ENCODE assay signal across 24 cellular contexts in genomic region chr7:98995111-98995510, GRCh38.
"Had no signal": no experiment of that assay in that cellular context is flagged by ENCODE, and none has a peak within 500 bp of the region (broad histone marks: within the 10 kb centered on the region; RNA-seq: fewer than 3 reads in every experiment).

No MANE protein-coding gene starts in this region.

- ATAC-seq: activated CD4-positive, alpha-beta T cell treated with anti-CD3 and anti-CD28 coated beads for 36 hours; activated CD8-positive, alpha-beta memory T cell treated with anti-CD3 and anti-CD28 coated beads, Interleukin-2, amount 10 ng/mL, durations not matched to agents 7 days and 5 days; activated CD8-positive, alpha-beta T cell treated with anti-CD3 and anti-CD28 coated beads, Interleukin-2, amount 10 ng/mL, durations not matched to agents 7 days and 5 days; activated naive CD8-positive, alpha-beta T cell treated with anti-CD3 and anti-CD28 coated beads, Interleukin-2, amount 50 U/mL, for 24 hours; body of pancreas had no signal

- H3K27me3 ChIP-seq: adrenal gland, body of pancreas, esophagus squamous epithelium had no signal

- H3K4me3 ChIP-seq: adrenal gland, body of pancreas, esophagus squamous epithelium had no signal

- H3K4me1 ChIP-seq: adrenal gland, body of pancreas, esophagus squamous epithelium had no signal

- H3K4me1 Mint-ChIP-seq: activated naive CD4-positive, alpha-beta T cell treated with anti-CD3 and anti-CD28 coated beads, Interleukin-2, amount 50 U/mL, for 24 hours had no signal

- H3K27ac Mint-ChIP-seq: activated CD4-positive, alpha-beta T cell treated with anti-CD3 and anti-CD28 coated beads, Interleukin-2, amount 10 ng/mL, durations not matched to agents 24 days and 14 days; activated CD8-positive, alpha-beta memory T cell treated with anti-CD3 and anti-CD28 coated beads, Interleukin-2, amount 10 ng/mL, durations not matched to agents 7 days and 5 days; activated naive CD4-positive, alpha-beta T cell treated with anti-CD3 and anti-CD28 coated beads for 36 hours; activated naive CD4-positive, alpha-beta T cell treated with anti-CD3 and anti-CD28 coated beads, Interleukin-2, amount 50 U/mL, for 24 hours had no signal

- H3K27ac ChIP-seq: adrenal gland, body of pancreas, epithelial cell of prostate, esophagus squamous epithelium had no signal

- DNase-seq: activated CD4-positive, alpha-beta memory T cell treated with anti-CD3 and anti-CD28 coated beads for 36 hours; activated CD4-positive, alpha-beta T cell treated with anti-CD3 and anti-CD28 coated beads for 36 hours; activated CD4-positive, alpha-beta T cell treated with anti-CD3 and anti-CD28 coated beads, Interleukin-2, amount 10 ng/mL, durations not matched to agents 24 days and 14 days; activated CD4-positive, CD25-positive, alpha-beta regulatory T cell; activated CD4-positive, CD25-positive, alpha-beta regulatory T cell treated with anti-CD3 and anti-CD28 coated beads, Interleukin-2, amount 50 U/mL, for 72 hours; activated CD8-positive, alpha-beta memory T cell treated with anti-CD3 and anti-CD28 coated beads, Interleukin-2, amount 10 ng/mL, durations not matched to agents 7 days and 5 days; activated CD8-positive, alpha-beta memory T cell treated with anti-CD3 and anti-CD28 coated beads, Interleukin-2, amount 50 U/mL, for 4 hours; activated CD8-positive, alpha-beta T cell treated with anti-CD3 and anti-CD28 coated beads, Interleukin-2, amount 10 ng/mL, durations not matched to agents 7 days and 5 days; activated effector memory CD4-positive, alpha-beta T cell treated with Interleukin-2 at 50 U/mL for 16 hours; activated naive CD4-positive, alpha-beta T cell treated with anti-CD3 and anti-CD28 coated beads for 36 hours; activated naive CD8-positive, alpha-beta T cell treated with anti-CD3 and anti-CD28 coated beads for 36 hours; activated naive CD8-positive, alpha-beta T cell treated with anti-CD3 and anti-CD28 coated beads, Interleukin-2, amount 50 U/mL, for 24 hours; activated T-cell treated with anti-CD3 and anti-CD28 coated beads, Interleukin-2, amount 50 U/mL, for 24 hours; activated T-cell treated with anti-CD3 and anti-CD28 coated beads, Interleukin-2, amount 50 U/mL, for 72 hours; amygdala; body of pancreas; central memory CD4-positive, alpha-beta T cell; effector CD8-positive, alpha-beta T cell; esophagus squamous epithelium; foreskin melanocyte; T-helper 2 cell had no signal

- H3K4me3 Mint-ChIP-seq: activated CD4-positive, alpha-beta memory T cell treated with anti-CD3 and anti-CD28 coated beads for 36 hours; activated CD4-positive, alpha-beta T cell treated with anti-CD3 and anti-CD28 coated beads for 36 hours; activated CD4-positive, alpha-beta T cell treated with anti-CD3 and anti-CD28 coated beads, Interleukin-2, amount 10 ng/mL, durations not matched to agents 24 days and 14 days; activated CD8-positive, alpha-beta memory T cell treated with anti-CD3 and anti-CD28 coated beads, Interleukin-2, amount 10 ng/mL, durations not matched to agents 7 days and 5 days; activated CD8-positive, alpha-beta T cell treated with anti-CD3 and anti-CD28 coated beads, Interleukin-2, amount 10 ng/mL, durations not matched to agents 7 days and 5 days; activated naive CD4-positive, alpha-beta T cell treated with anti-CD3 and anti-CD28 coated beads for 36 hours; activated naive CD4-positive, alpha-beta T cell treated with anti-CD3 and anti-CD28 coated beads, Interleukin-2, amount 50 U/mL, for 24 hours; activated naive CD8-positive, alpha-beta T cell treated with anti-CD3 and anti-CD28 coated beads, Interleukin-2, amount 50 U/mL, for 24 hours; activated T-cell treated with anti-CD3 and anti-CD28 coated beads, Interleukin-2, amount 50 U/mL, for 24 hours; activated T-cell treated with anti-CD3 and anti-CD28 coated beads, Interleukin-2, amount 50 U/mL, for 72 hours had no signal

- H3K9me3 Mint-ChIP-seq: activated CD4-positive, alpha-beta memory T cell treated with anti-CD3 and anti-CD28 coated beads for 36 hours; activated CD4-positive, alpha-beta T cell treated with anti-CD3 and anti-CD28 coated beads, Interleukin-2, amount 10 ng/mL, durations not matched to agents 24 days and 14 days; activated naive CD4-positive, alpha-beta T cell treated with anti-CD3 and anti-CD28 coated beads for 36 hours; activated naive CD4-positive, alpha-beta T cell treated with anti-CD3 and anti-CD28 coated beads, Interleukin-2, amount 50 U/mL, for 24 hours; activated naive CD8-positive, alpha-beta T cell treated with anti-CD3 and anti-CD28 coated beads for 36 hours; activated naive CD8-positive, alpha-beta T cell treated with anti-CD3 and anti-CD28 coated beads, Interleukin-2, amount 50 U/mL, for 24 hours; activated T-cell treated with anti-CD3 and anti-CD28 coated beads, Interleukin-2, amount 50 U/mL, for 24 hours; activated T-cell treated with anti-CD3 and anti-CD28 coated beads, Interleukin-2, amount 50 U/mL, for 72 hours had no signal

- H3K27me3 Mint-ChIP-seq: activated CD4-positive, alpha-beta memory T cell treated with anti-CD3 and anti-CD28 coated beads for 36 hours; activated CD4-positive, alpha-beta T cell treated with anti-CD3 and anti-CD28 coated beads for 36 hours; activated CD4-positive, alpha-beta T cell treated with anti-CD3 and anti-CD28 coated beads, Interleukin-2, amount 10 ng/mL, durations not matched to agents 24 days and 14 days; activated CD8-positive, alpha-beta memory T cell treated with anti-CD3 and anti-CD28 coated beads, Interleukin-2, amount 10 ng/mL, durations not matched to agents 7 days and 5 days; activated naive CD4-positive, alpha-beta T cell treated with anti-CD3 and anti-CD28 coated beads, Interleukin-2, amount 50 U/mL, for 24 hours; activated naive CD8-positive, alpha-beta T cell treated with anti-CD3 and anti-CD28 coated beads for 36 hours; activated naive CD8-positive, alpha-beta T cell treated with anti-CD3 and anti-CD28 coated beads, Interleukin-2, amount 50 U/mL, for 24 hours; activated T-cell treated with anti-CD3 and anti-CD28 coated beads, Interleukin-2, amount 50 U/mL, for 24 hours had no signal

- H3K9me3 ChIP-seq: adrenal gland, body of pancreas, esophagus squamous epithelium had no signal
